ENCODE assay signal across 23 cellular contexts in genomic region chr2:52084760-52085159, GRCh38.
DNase-seq lines count a peak whose midpoint lies in the region; ATAC-seq and TF ChIP-seq lines count a peak whose summit lies in the region.
"Had no signal": no experiment of that assay in that cellular context is flagged by ENCODE, and none has a peak within 500 bp of the region (broad histone marks: within the 10 kb centered on the region; RNA-seq: fewer than 3 reads in every experiment).

No MANE protein-coding gene starts in this region.

- no peaks in the 10 kb centered on the region for H3K79me2 ChIP-seq in OCI-LY7 (ENCODE audit: insufficient read depth, low read depth, low read length)

- H3K4me3 ChIP-seq in OCI-LY7 (ENCODE audit: low read depth, low read length, poor library complexity, severe bottlenecking) (no peak overlapping the region), fibroblast of mammary gland (ENCODE audit: control insufficient read depth, low read depth, low read length) (no peak overlapping the region)
- H3K4me3 ChIP-seq: A549, BLaER1, GM12878 had no signal

- CTCF ChIA-PET in OCI-LY7 (lab: Charles Lee; ENCODE audit: unreplicated experiment) = no interaction called here

- peak; percentile 23 for DNase-seq in HCEC 1CT
- DNase-seq in M059J (ENCODE audit: low read depth) = peak; percentile 0
- DNase-seq in OCI-LY7 (ENCODE audit: low spot score) = no peak
- DNase-seq in fibroblast of mammary gland (ENCODE audit: low read depth) = peak; percentile 40
- DNase-seq in GM13976 (ENCODE audit: low spot score) = no peak
- no peak for DNase-seq in sciatic nerve (ENCODE audit: low spot score)
- no peak for DNase-seq in activated CD4-positive, alpha-beta T cell treated with anti-CD3 and anti-CD28 coated beads for 4 hours
- DNase-seq in left ventricle myocardium superior = no peak
- DNase-seq: CD4-positive, alpha-beta memory T cell; EL; Karpas-422; MM.1S; NCI-H1417; NCI-H187; NCI-H2107; NCI-H2227 treated with DMSO at 0.1 percent for 48 hours; NCI-H510A treated with DMSO at 0.1 percent for 48 hours; NCI-H774; T-cell had no signal

- peaks cover 11% of the 10 kb centered on the region for H3K4me1 ChIP-seq in OCI-LY7 (ENCODE audit: insufficient read depth, low read length, poor library complexity, severe bottlenecking)
- H3K4me1 ChIP-seq: A549, BLaER1 had no signal

- BruUV-seq in OCI-LY7 (replicated peaks; lab: Mats Ljungman, UMichigan) = no TSS peak

- H3K4me2 ChIP-seq in OCI-LY7 (ENCODE audit: low read length) = no peak overlapping the region
- H3K4me2 ChIP-seq: A549, BLaER1 had no signal

- ATAC-seq in sciatic nerve (no peak), left ventricle myocardium superior (no peak)
- ATAC-seq: A549, GM12878, Panc1, T-cell had no signal

- H3K9me2 ChIP-seq in OCI-LY7 (ENCODE audit: insufficient read depth, low read length) = no peaks in the 10 kb centered on the region

- no peaks in the 10 kb centered on the region for H3K9me3 ChIP-seq in OCI-LY7 (ENCODE audit: low read length)
- H3K9me3 ChIP-seq: A549, BLaER1 had no signal

- TF ChIP-seq CTCF in OCI-LY7 (conservative IDR thresholded peaks at IDR 0.05; ENCODE audit: low read length) (no peak), fibroblast of mammary gland (conservative IDR thresholded peaks at IDR 0.05; ENCODE audit: control insufficient read depth, insufficient read depth, low read depth, low read length) (no peak), GM13976 (IDR thresholded peaks at IDR 0.05; ENCODE audit: borderline replicate concordance, control extremely low read depth, extremely low read depth, insufficient read depth, missing control alignments) (no peak)

- POLR2A ChIA-PET in OCI-LY7 (lab: Charles Lee) = interaction anchor here (0.6 kb wide), 1 partner anchor 1987 kb away, joined by 4 read pairs; no protein-coding TSS in a partner anchor

- in situ Hi-C loops in GM13976 (cut with MboI; ENCODE audit: low sequenced_read_pairs, unreplicated experiment) = no loop called here

- intact Hi-C loops in OCI-LY7 (cut with micrococcal nuclease; ENCODE audit: unreplicated experiment) = no loop called here
- intact Hi-C loops in sciatic nerve (cut with DNase I) = no loop called here
- intact Hi-C loops in left ventricle myocardium superior (cut with micrococcal nuclease) = no loop called here

- no peaks in the 10 kb centered on the region for H3K36me3 ChIP-seq in OCI-LY7 (ENCODE audit: insufficient read depth, low read length)
- H3K36me3 ChIP-seq: BLaER1 had no signal

- H3K27ac ChIP-seq in OCI-LY7 (ENCODE audit: low read depth, low read length, poor library complexity, severe bottlenecking) = no peak overlapping the region
- H3K27ac ChIP-seq: A549, BLaER1 had no signal

- peak overlapping the region; percentile 41; the same call in 1 of the 2 replicates for H2AFZ ChIP-seq in OCI-LY7 (ENCODE audit: low read length)

- H4K20me1 ChIP-seq in OCI-LY7 (ENCODE audit: insufficient read depth, low read length) = no peaks in the 10 kb centered on the region
- H4K20me1 ChIP-seq: BLaER1 had no signal

Comparison
In these comparisons a context has a peak if more than half of its experiments do, and no peak if none do; other contexts are left out.
1. DNase-seq: peak in HCEC 1CT (single experiment), M059J (single experiment) and fibroblast of mammary gland (single experiment); none in OCI-LY7 (single experiment), GM13976 (single experiment), sciatic nerve (single experiment), activated CD4-positive, alpha-beta T cell treated with anti-CD3 and anti-CD28 coated beads for 4 hours (0 of 2) and left ventricle myocardium superior (single experiment).